In the genomic region with DNA sequence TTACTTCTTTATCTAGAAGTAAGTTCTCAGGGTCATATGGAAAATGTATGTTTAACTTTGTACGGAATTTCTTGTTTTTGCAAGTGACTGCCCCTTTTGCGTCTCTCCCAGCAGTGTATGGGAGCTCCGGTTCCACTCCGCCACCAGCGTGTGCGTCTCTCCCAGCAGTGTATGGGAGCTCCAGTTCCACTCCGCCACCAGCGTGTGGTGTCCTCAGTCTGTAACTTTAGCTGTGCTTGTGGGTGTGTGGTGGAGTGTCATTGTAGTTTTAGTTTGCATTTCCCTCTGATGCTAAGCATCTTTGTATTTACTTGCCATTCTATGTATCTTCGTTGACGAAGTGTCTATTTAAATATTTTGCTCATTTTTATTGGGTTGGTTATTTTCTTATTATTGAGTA, we compare ENCODE assay signal across 1 cellular context.
TF ChIP-seq lines count a peak whose summit lies in the region.

No MANE protein-coding gene starts in this region.

TF ChIP-seq in GM23338, 12 proteins besides CTCF, POLR2A, EP300 and RAD21 (continued from another document):
- TF ChIP-seq, protein P1, sequence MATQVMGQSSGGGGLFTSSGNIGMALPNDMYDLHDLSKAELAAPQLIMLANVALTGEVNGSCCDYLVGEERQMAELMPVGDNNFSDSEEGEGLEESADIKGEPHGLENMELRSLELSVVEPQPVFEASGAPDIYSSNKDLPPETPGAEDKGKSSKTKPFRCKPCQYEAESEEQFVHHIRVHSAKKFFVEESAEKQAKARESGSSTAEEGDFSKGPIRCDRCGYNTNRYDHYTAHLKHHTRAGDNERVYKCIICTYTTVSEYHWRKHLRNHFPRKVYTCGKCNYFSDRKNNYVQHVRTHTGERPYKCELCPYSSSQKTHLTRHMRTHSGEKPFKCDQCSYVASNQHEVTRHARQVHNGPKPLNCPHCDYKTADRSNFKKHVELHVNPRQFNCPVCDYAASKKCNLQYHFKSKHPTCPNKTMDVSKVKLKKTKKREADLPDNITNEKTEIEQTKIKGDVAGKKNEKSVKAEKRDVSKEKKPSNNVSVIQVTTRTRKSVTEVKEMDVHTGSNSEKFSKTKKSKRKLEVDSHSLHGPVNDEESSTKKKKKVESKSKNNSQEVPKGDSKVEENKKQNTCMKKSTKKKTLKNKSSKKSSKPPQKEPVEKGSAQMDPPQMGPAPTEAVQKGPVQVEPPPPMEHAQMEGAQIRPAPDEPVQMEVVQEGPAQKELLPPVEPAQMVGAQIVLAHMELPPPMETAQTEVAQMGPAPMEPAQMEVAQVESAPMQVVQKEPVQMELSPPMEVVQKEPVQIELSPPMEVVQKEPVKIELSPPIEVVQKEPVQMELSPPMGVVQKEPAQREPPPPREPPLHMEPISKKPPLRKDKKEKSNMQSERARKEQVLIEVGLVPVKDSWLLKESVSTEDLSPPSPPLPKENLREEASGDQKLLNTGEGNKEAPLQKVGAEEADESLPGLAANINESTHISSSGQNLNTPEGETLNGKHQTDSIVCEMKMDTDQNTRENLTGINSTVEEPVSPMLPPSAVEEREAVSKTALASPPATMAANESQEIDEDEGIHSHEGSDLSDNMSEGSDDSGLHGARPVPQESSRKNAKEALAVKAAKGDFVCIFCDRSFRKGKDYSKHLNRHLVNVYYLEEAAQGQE (IDR thresholded peaks at IDR 0.05; ENCODE audit: unreplicated experiment): no peak
- TF ChIP-seq JUNB (IDR thresholded peaks at IDR 0.05; ENCODE audit: unreplicated experiment): no peak
- no peak for TF ChIP-seq NANOG (IDR thresholded peaks at IDR 0.05; ENCODE audit: borderline replicate concordance)
- no peak for TF ChIP-seq ZNF331 (CRISPR knock-in tag; IDR thresholded peaks at IDR 0.05; ENCODE audit: low read depth)
- TF ChIP-seq POLR2AphosphoS5 (IDR thresholded peaks at IDR 0.05; ENCODE audit: low read depth): no peak
- TF ChIP-seq, protein P2, sequence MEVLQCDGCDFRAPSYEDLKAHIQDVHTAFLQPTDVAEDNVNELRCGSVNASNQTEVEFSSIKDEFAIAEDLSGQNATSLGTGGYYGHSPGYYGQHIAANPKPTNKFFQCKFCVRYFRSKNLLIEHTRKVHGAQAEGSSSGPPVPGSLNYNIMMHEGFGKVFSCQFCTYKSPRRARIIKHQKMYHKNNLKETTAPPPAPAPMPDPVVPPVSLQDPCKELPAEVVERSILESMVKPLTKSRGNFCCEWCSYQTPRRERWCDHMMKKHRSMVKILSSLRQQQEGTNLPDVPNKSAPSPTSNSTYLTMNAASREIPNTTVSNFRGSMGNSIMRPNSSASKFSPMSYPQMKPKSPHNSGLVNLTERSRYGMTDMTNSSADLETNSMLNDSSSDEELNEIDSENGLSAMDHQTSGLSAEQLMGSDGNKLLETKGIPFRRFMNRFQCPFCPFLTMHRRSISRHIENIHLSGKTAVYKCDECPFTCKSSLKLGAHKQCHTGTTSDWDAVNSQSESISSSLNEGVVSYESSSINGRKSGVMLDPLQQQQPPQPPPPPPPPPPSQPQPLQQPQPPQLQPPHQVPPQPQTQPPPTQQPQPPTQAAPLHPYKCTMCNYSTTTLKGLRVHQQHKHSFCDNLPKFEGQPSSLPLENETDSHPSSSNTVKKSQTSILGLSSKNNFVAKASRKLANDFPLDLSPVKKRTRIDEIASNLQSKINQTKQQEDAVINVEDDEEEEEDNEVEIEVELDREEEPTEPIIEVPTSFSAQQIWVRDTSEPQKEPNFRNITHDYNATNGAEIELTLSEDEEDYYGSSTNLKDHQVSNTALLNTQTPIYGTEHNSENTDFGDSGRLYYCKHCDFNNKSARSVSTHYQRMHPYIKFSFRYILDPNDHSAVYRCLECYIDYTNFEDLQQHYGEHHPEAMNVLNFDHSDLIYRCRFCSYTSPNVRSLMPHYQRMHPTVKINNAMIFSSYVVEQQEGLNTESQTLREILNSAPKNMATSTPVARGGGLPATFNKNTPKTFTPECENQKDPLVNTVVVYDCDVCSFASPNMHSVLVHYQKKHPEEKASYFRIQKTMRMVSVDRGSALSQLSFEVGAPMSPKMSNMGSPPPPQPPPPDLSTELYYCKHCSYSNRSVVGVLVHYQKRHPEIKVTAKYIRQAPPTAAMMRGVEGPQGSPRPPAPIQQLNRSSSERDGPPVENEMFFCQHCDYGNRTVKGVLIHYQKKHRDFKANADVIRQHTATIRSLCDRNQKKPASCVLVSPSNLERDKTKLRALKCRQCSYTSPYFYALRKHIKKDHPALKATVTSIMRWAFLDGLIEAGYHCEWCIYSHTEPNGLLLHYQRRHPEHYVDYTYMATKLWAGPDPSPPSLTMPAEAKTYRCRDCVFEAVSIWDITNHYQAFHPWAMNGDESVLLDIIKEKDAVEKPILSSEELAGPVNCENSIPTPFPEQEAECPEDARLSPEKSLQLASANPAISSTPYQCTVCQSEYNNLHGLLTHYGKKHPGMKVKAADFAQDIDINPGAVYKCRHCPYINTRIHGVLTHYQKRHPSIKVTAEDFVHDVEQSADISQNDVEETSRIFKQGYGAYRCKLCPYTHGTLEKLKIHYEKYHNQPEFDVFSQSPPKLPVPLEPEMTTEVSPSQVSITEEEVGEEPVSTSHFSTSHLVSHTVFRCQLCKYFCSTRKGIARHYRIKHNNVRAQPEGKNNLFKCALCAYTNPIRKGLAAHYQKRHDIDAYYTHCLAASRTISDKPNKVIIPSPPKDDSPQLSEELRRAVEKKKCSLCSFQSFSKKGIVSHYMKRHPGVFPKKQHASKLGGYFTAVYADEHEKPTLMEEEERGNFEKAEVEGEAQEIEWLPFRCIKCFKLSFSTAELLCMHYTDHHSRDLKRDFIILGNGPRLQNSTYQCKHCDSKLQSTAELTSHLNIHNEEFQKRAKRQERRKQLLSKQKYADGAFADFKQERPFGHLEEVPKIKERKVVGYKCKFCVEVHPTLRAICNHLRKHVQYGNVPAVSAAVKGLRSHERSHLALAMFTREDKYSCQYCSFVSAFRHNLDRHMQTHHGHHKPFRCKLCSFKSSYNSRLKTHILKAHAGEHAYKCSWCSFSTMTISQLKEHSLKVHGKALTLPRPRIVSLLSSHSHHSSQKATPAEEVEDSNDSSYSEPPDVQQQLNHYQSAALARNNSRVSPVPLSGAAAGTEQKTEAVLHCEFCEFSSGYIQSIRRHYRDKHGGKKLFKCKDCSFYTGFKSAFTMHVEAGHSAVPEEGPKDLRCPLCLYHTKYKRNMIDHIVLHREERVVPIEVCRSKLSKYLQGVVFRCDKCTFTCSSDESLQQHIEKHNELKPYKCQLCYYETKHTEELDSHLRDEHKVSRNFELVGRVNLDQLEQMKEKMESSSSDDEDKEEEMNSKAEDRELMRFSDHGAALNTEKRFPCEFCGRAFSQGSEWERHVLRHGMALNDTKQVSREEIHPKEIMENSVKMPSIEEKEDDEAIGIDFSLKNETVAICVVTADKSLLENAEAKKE (CRISPR knock-in tag; IDR thresholded peaks at IDR 0.05): no peak
- TF ChIP-seq, protein P3, sequence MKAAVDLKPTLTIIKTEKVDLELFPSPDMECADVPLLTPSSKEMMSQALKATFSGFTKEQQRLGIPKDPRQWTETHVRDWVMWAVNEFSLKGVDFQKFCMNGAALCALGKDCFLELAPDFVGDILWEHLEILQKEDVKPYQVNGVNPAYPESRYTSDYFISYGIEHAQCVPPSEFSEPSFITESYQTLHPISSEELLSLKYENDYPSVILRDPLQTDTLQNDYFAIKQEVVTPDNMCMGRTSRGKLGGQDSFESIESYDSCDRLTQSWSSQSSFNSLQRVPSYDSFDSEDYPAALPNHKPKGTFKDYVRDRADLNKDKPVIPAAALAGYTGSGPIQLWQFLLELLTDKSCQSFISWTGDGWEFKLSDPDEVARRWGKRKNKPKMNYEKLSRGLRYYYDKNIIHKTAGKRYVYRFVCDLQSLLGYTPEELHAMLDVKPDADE (IDR thresholded peaks at IDR 0.05): no peak
- no peak for TF ChIP-seq EZH2 (IDR thresholded peaks at IDR 0.05; ENCODE audit: low read depth, unreplicated experiment)
- TF ChIP-seq CREB1 (CRISPR knock-in tag; IDR thresholded peaks at IDR 0.05; ENCODE audit: low read depth): no peak
- no peak for TF ChIP-seq ZNF114 (CRISPR knock-in tag; IDR thresholded peaks at IDR 0.05)
- TF ChIP-seq EZH2phosphoT487 (IDR thresholded peaks at IDR 0.05; ENCODE audit: unreplicated experiment): no peak
TF ChIP-seq in GM23338: peak in this region for 0.
